10 cellular contexts compared by ENCODE assay signal in the genomic region with DNA sequence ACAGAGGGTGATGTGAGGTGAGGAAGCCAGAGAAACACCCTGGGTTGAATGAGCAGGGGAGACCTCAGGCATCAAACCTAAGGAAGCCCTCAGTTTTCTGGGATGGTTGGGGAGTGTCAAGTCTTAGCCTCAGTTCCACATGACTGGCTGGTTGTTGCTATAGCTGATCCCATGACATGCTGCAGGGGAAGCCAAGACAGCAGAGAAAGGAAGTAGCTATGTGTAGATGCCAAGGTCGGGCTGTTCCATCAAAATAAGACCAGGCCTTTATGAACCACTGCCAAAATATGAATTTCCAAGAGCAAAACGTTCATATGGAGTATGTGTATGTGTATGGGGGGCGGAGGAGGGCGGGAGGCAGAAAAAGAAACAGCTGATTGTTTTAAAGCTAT. TPM values are rescaled to one million over a fixed set of nuclear protein-coding genes. Genes with fewer than 3 reads are reported as not detected.
DNase-seq lines count a peak whose midpoint lies in the region; ATAC-seq and TF ChIP-seq lines count a peak whose summit lies in the region.
"Had no signal": no experiment of that assay in that cellular context is flagged by ENCODE, and none has a peak within 500 bp of the region (broad histone marks: within the 10 kb centered on the region; RNA-seq: fewer than 3 reads in every experiment).

No MANE protein-coding gene starts in this region.

- peak; percentile 8 for ATAC-seq in IMR-90 (ENCODE audit: low read depth)
- peak; percentile 34 for ATAC-seq in left colon
- ATAC-seq in GM19324 (IDR thresholded peaks at IDR 0.05; ENCODE audit: low FRiP score, unreplicated experiment): no peak
- no peak for ATAC-seq in HG03378 (IDR thresholded peaks at IDR 0.05; ENCODE audit: unreplicated experiment)
- no peak for ATAC-seq in GM21737 (IDR thresholded peaks at IDR 0.05; ENCODE audit: unreplicated experiment)
- ATAC-seq in GM21529 (IDR thresholded peaks at IDR 0.05; ENCODE audit: unreplicated experiment): no peak

- no CpG with 5 or more reads among the region's 4 CpGs for WGBS in IMR-90 (ENCODE audit: extremely low coverage in 2 of 2, insufficient read length in 1 of 2), 2 experiments
- WGBS in smooth muscle cell (ENCODE audit: low lambda C conversion rate): 89% methylated on average over 4 of the region's 4 CpGs

- no peak overlapping the region for H3K56ac ChIP-seq in IMR-90 (ENCODE audit: extremely low read depth, insufficient read depth, low read length)

- dilution Hi-C loops in IMR-90 (cut with HindIII; ENCODE audit: low sequenced_read_pairs, unreplicated experiment): no loop called here

- POLR2A ChIA-PET in IMR-90 (lab: Charles Lee; ENCODE audit: unreplicated experiment): no interaction called here

- H3K27me3 ChIP-seq in IMR-90 (ENCODE audit: control insufficient read depth, insufficient read depth, low read length): no peaks in the 10 kb centered on the region
- no peaks in the 10 kb centered on the region for H3K27me3 ChIP-seq in smooth muscle cell (ENCODE audit: low read depth)

- peak overlapping the region; percentile 9; the same call in 2 of the 3 replicates for H2BK15ac ChIP-seq in IMR-90 (ENCODE audit: low read depth, low read length)

- H3K9me3 ChIP-seq in IMR-90 (ENCODE audit: control insufficient read depth, insufficient read depth, low read length): no peaks in the 10 kb centered on the region
- no peaks in the 10 kb centered on the region for H3K9me3 ChIP-seq in smooth muscle cell (replicated peaks; ENCODE audit: low read depth)

- TF ChIP-seq CTCF in IMR-90 (conservative IDR thresholded peaks at IDR 0.05; ENCODE audit: low read depth, low read length) (no peak), choroid plexus epithelial cell (conservative IDR thresholded peaks at IDR 0.05; ENCODE audit: low read depth, low read length) (no peak), smooth muscle cell (IDR thresholded peaks at IDR 0.05; ENCODE audit: borderline replicate concordance, insufficient read depth, poor library complexity, severe bottlenecking) (no peak)

- H3K36me3 ChIP-seq in IMR-90 (ENCODE audit: control insufficient read depth, insufficient read depth, low read length) (peaks cover 21% of the 10 kb centered on the region), smooth muscle cell (ENCODE audit: low read depth) (no peaks in the 10 kb centered on the region)

- H3K4me3 ChIP-seq in IMR-90 (ENCODE audit: insufficient read depth, low read depth, low read length) (no peak overlapping the region), choroid plexus epithelial cell (ENCODE audit: low read depth, low read length) (no peak overlapping the region), smooth muscle cell (no peak overlapping the region)

- peak overlapping the region; percentile 68 for H4K5ac ChIP-seq in IMR-90 (ENCODE audit: low read depth, low read length)

- peak overlapping the region; percentile 75 for H2BK120ac ChIP-seq in IMR-90 (ENCODE audit: low read depth, low read length)

- peak overlapping the region; percentile 84; the same call in 1 of the 2 replicates for H2BK20ac ChIP-seq in IMR-90 (ENCODE audit: low read depth, low read length)

- H2AFZ ChIP-seq in IMR-90 (replicated peaks; ENCODE audit: low read length, poor library complexity): no peak overlapping the region
- H2AFZ ChIP-seq in smooth muscle cell (ENCODE audit: low read depth): no peak overlapping the region

- H3K4ac ChIP-seq in IMR-90 (ENCODE audit: low read depth, low read length): peak overlapping the region; percentile 84

- in situ Hi-C loops in IMR-90 (cut with MboI; ENCODE audit: low sequenced_read_pairs): no loop called here

- peak overlapping the region; percentile 73 for H4K91ac ChIP-seq in IMR-90 (ENCODE audit: insufficient read depth, low read depth, low read length)

- peak overlapping the region; percentile 84 for H3K14ac ChIP-seq in IMR-90 (replicated peaks; ENCODE audit: low read depth, low read length)

- H3K9ac ChIP-seq in IMR-90 (ENCODE audit: low read depth, low read length) (peak overlapping the region; percentile 3; the same call in 1 of the 2 replicates), smooth muscle cell (ENCODE audit: low read depth) (peak overlapping the region; percentile 83)

- peaks cover 55% of the 10 kb centered on the region for H4K20me1 ChIP-seq in IMR-90 (ENCODE audit: insufficient read depth, low read length)
- H4K20me1 ChIP-seq in smooth muscle cell (ENCODE audit: low read depth): peaks cover 37% of the 10 kb centered on the region

- peak overlapping the region; percentile 4 for H2AK9ac ChIP-seq in IMR-90 (replicated peaks; ENCODE audit: low read depth, low read length, poor library complexity)

- peaks cover 36% of the 10 kb centered on the region for H3F3A ChIP-seq in smooth muscle cell (ENCODE audit: low read depth)

- intact Hi-C loops in IMR-90 (cut with micrococcal nuclease): no loop called here
- intact Hi-C loops in left colon (cut with DNase I, micrococcal nuclease): no loop called here

- H3K4me1 ChIP-seq in IMR-90 (ENCODE audit: control insufficient read depth, insufficient read depth, low read length) (peaks cover 36% of the 10 kb centered on the region), smooth muscle cell (ENCODE audit: low read depth) (peaks cover 21% of the 10 kb centered on the region)

- TF ChIP-seq RAD21 in IMR-90 (IDR thresholded peaks at IDR 0.05; ENCODE audit: low read length): no peak

- peaks cover 72% of the 10 kb centered on the region for H3K79me2 ChIP-seq in smooth muscle cell (ENCODE audit: low read depth)

- H2BK5ac ChIP-seq in IMR-90 (ENCODE audit: low read depth, low read length, poor library complexity, severe bottlenecking): peak overlapping the region; percentile 74

- peak overlapping the region; percentile 69 for H3K18ac ChIP-seq in IMR-90 (ENCODE audit: low read depth, low read length)

- peaks cover 15 to 56% of the 10 kb centered on the region in 2 experiments; a peak in 3 of 4 replicates for H3K79me1 ChIP-seq in IMR-90 (ENCODE audit: low read depth in 1 of 2, low read length in 2 of 2)

- peak overlapping the region; percentile 48 for H3K4me2 ChIP-seq in IMR-90 (ENCODE audit: low read depth, low read length)
- H3K4me2 ChIP-seq in smooth muscle cell: peak overlapping the region; percentile 68

- CTCF ChIA-PET in IMR-90 (lab: Yijun Ruan, JAX): interaction anchor here (0.8 kb wide), 1 partner anchor 9 kb away, joined by 3 read pairs; no protein-coding TSS in a partner anchor

- H3K27ac ChIP-seq in IMR-90 (ENCODE audit: insufficient read depth, low read length) (peak overlapping the region; percentile 82), smooth muscle cell (ENCODE audit: low read depth) (peak overlapping the region; percentile 98)

- TF ChIP-seq POLR2A in IMR-90 (IDR thresholded peaks at IDR 0.05; ENCODE audit: low read depth, low read length): no peak

- peaks cover 34% of the 10 kb centered on the region for H3K9me1 ChIP-seq in IMR-90 (ENCODE audit: insufficient read depth, low read length)

- peak overlapping the region; percentile 95 for H2AK5ac ChIP-seq in IMR-90 (ENCODE audit: low read depth, low read length)

- peak; percentile 69 for DNase-seq in IMR-90
- DNase-seq in choroid plexus epithelial cell (ENCODE audit: low read depth): peak; percentile 85
- no peak for DNase-seq in left colon
- no peak for DNase-seq in smooth muscle cell (lab: John Stamatoyannopoulos, UW; ENCODE audit: unreplicated experiment)
- DNase-seq: NCI-H82 had no signal

- peak overlapping the region; percentile 30 to 77; a peak in 2 of 4 replicates for H4K8ac ChIP-seq in IMR-90 (ENCODE audit: low read depth in 2 of 2, low read length in 2 of 2)

- BruUV-seq in IMR-90 (replicated peaks; lab: Mats Ljungman, UMichigan): no TSS peak

- H3K23ac ChIP-seq in IMR-90 (ENCODE audit: low read depth, low read length): peak overlapping the region; percentile 85

TF ChIP-seq in IMR-90, 13 proteins besides CTCF, POLR2A, EP300 and RAD21:
- TF ChIP-seq RCOR1 (IDR thresholded peaks at IDR 0.05; ENCODE audit: insufficient replicate concordance, low read length) (no peak), MXI1 (IDR thresholded peaks at IDR 0.05; ENCODE audit: borderline replicate concordance, low read depth, low read length) (0 out of 2 replicates have a peak, but pooled peaks have one; percentile 7)

RNA-seq across cellular contexts. Expression of gene CD59, which starts 11.6 kb away (rescaled TPM):
- total RNA-seq in IMR-90 (2012; rRNA removed): 637 and 765 TPM in 2 replicates
- polyA plus RNA-seq in IMR-90 (2012; rRNA removed): 1,066 and 1,140 TPM in 2 replicates
- 293 and 869 TPM in 2 replicates for polyA plus RNA-seq in IMR-90 (2012; cell fraction: cytosol; rRNA removed)
- 63.7 and 319 TPM in 2 replicates for polyA plus RNA-seq in IMR-90 (2012; cell fraction: nucleus; rRNA removed; ENCODE audit: low replicate concordance)
- total RNA-seq in left colon: 100 to 1,000 TPM; 271 to 585 TPM
- 504 and 563 TPM in 2 replicates for total RNA-seq in smooth muscle cell
- polyA plus RNA-seq in smooth muscle cell: 291 and 418 TPM in 2 replicates

RNA-seq across cellular contexts. Expression of gene C11orf91, which starts 24.0 kb away (rescaled TPM):
- not detected in 2 replicates for total RNA-seq in IMR-90 (2012; rRNA removed)
- polyA plus RNA-seq in IMR-90 (2012; rRNA removed): 0.10 TPM in 1 of 2 replicates, not detected in the other
- polyA plus RNA-seq in IMR-90 (2012; cell fraction: cytosol; rRNA removed): 0.27 TPM in 1 of 2 replicates, not detected in the other
- polyA plus RNA-seq in IMR-90 (2012; cell fraction: nucleus; rRNA removed; ENCODE audit: low replicate concordance): 0.11 and 0.21 TPM in 2 replicates
- total RNA-seq in left colon: not detected
- total RNA-seq in smooth muscle cell: not detected in 2 replicates
- 0.57 and 0.91 TPM in 2 replicates for polyA plus RNA-seq in smooth muscle cell
- total RNA-seq: kidney epithelial cell had no signal

RNA-seq across cellular contexts. Expression of gene FBXO3, which starts 49.7 kb away (rescaled TPM):
- 51.1 and 65.3 TPM in 2 replicates for total RNA-seq in IMR-90 (2012; rRNA removed)
- 17.7 and 26.2 TPM in 2 replicates for polyA plus RNA-seq in IMR-90 (2012; rRNA removed)
- 8.7 and 11.8 TPM in 2 replicates for polyA plus RNA-seq in IMR-90 (2012; cell fraction: cytosol; rRNA removed)
- polyA plus RNA-seq in IMR-90 (2012; cell fraction: nucleus; rRNA removed; ENCODE audit: low replicate concordance): 3.5 and 32.2 TPM in 2 replicates
- total RNA-seq in left colon: 10 to 100 TPM; 29.5 to 36.5 TPM
- total RNA-seq in smooth muscle cell: 49.3 and 63.6 TPM in 2 replicates
- polyA plus RNA-seq in smooth muscle cell: 28.8 and 38.5 TPM in 2 replicates

Comparison
In these comparisons a context has a peak if more than half of its experiments do, and no peak if none do; other contexts are left out.
1. ATAC-seq: peak in IMR-90 (single experiment) and left colon (single experiment); none in GM19324 (single experiment), HG03378 (single experiment), GM21737 (single experiment) and GM21529 (single experiment).
2. DNase-seq: peak in IMR-90 (single experiment) and choroid plexus epithelial cell (single experiment); none in left colon (0 of 2) and smooth muscle cell (single experiment).